ENCODE assay signal across 8 cellular contexts in the genomic region with DNA sequence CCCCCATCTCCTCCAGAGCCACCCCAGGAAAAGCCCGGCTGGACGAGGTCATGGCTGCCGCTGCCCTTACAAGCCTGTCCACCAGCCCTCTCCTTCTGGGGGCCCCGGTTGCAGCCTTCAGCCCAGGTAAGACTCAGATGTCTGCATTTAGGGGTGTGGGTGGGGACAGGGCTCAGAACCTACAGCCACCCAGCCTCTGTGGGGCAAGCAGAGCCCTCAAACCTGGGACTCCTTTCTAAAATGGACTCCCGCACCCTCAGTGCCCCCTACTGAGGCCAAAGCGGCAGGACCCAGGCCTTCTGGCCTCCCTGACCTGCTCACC. TPM values are rescaled to one million over a fixed set of nuclear protein-coding genes. Genes with fewer than 3 reads are reported as not detected.
DNase-seq lines count a peak whose midpoint lies in the region; ATAC-seq and TF ChIP-seq lines count a peak whose summit lies in the region.

No MANE protein-coding gene starts in this region.

- H3K9me3 ChIP-seq in BE2C (no peaks in the 10 kb centered on the region), neuron (ENCODE audit: low read length) (no peaks in the 10 kb centered on the region)
- H3K9me3 ChIP-seq in effector memory CD4-positive, alpha-beta T cell (ENCODE audit: control insufficient read depth, low read length), result no peaks in the 10 kb centered on the region

- no peak for TF ChIP-seq POLR2A in NB4 (IDR thresholded peaks at IDR 0.05; ENCODE audit: extremely low read depth, insufficient read length)

- peaks cover 3% of the 10 kb centered on the region for H3K4me1 ChIP-seq in BE2C
- peaks cover 21% of the 10 kb centered on the region for H3K4me1 ChIP-seq in effector memory CD4-positive, alpha-beta T cell (ENCODE audit: control insufficient read depth, insufficient read depth, low read length, poor library complexity, severe bottlenecking)
- H3K4me1 ChIP-seq in neuron (ENCODE audit: insufficient read depth, low read length), result peaks cover 17% of the 10 kb centered on the region

- H3K4me3 ChIP-seq in BE2C (ENCODE audit: low read depth, low read length) (peak overlapping the region; percentile 72), NB4 (ENCODE audit: low read depth, low read length) (peak overlapping the region; percentile 74), neuron (ENCODE audit: low read length) (peak overlapping the region; percentile 81)
- H3K4me3 ChIP-seq in effector memory CD4-positive, alpha-beta T cell (ENCODE audit: insufficient read depth, low read depth, low read length, poor library complexity, severe bottlenecking), result peak overlapping the region; percentile 66

- H3K36me3 ChIP-seq in BE2C (peaks cover 14% of the 10 kb centered on the region), neuron (ENCODE audit: insufficient read depth, low read length) (peaks cover 38% of the 10 kb centered on the region)
- peaks cover 25% of the 10 kb centered on the region for H3K36me3 ChIP-seq in effector memory CD4-positive, alpha-beta T cell (ENCODE audit: control insufficient read depth, insufficient read depth, low read length)

- DNase-seq in BE2C (no peak), NB4 (ENCODE audit: low read depth) (no peak), NAMALWA (ENCODE audit: low spot score) (no peak), occipital lobe (lab: John Stamatoyannopoulos, UW) (no peak), left colon (no peak)
- no peak for DNase-seq in effector memory CD4-positive, alpha-beta T cell

- peak overlapping the region; percentile 67 for H3K27ac ChIP-seq in effector memory CD4-positive, alpha-beta T cell (ENCODE audit: insufficient read depth, low read length, poor library complexity, severe bottlenecking)

- intact Hi-C loops in left colon (cut with DNase I, micrococcal nuclease), result no loop called here

- ATAC-seq in left colon (no peak), GM18511 (IDR thresholded peaks at IDR 0.05; ENCODE audit: unreplicated experiment) (no peak)

- H3K27me3 ChIP-seq in BE2C (peaks cover 3% of the 10 kb centered on the region; the same call in 1 of the 2 replicates), neuron (ENCODE audit: insufficient read depth, low read length) (no peaks in the 10 kb centered on the region)
- no peaks in the 10 kb centered on the region for H3K27me3 ChIP-seq in effector memory CD4-positive, alpha-beta T cell (replicated peaks; ENCODE audit: control insufficient read depth, insufficient read depth, low read length, poor library complexity, severe bottlenecking)

- no peak overlapping the region for H2AFZ ChIP-seq in neuron (ENCODE audit: low read depth, low read length)

- TF ChIP-seq CTCF in BE2C (IDR thresholded peaks at IDR 0.05; ENCODE audit: low read depth, low read length), result no peak
- no peak for TF ChIP-seq CTCF in NB4 (IDR thresholded peaks at IDR 0.05; ENCODE audit: low read depth, low read length)

RNA-seq across cellular contexts. Expression of a gene that starts 1.7 kb away (rescaled TPM):
- polyA plus RNA-seq in BE2C (2012; ENCODE audit: insufficient read depth, insufficient read length, low read depth), result 89.5 TPM
- total RNA-seq in occipital lobe (2.8 TPM), left colon (10 to 100 TPM; 41.2 to 48.0 TPM)

RNA-seq across cellular contexts. Expression of a gene that starts 4.9 kb away (rescaled TPM):
- polyA plus RNA-seq in BE2C (2012; ENCODE audit: insufficient read depth, insufficient read length, low read depth), result 49.0 TPM
- total RNA-seq in occipital lobe (1.7 TPM), left colon (10 to 100 TPM; 11.1 to 13.4 TPM)

RNA-seq across cellular contexts. Expression of a gene that starts 33.5 kb away (rescaled TPM):
- 122 TPM for polyA plus RNA-seq in BE2C (2012; ENCODE audit: insufficient read depth, insufficient read length, low read depth)
- total RNA-seq in occipital lobe, result 7.3 TPM
- total RNA-seq in left colon, result 10 to 100 TPM; 31.4 to 32.4 TPM

RNA-seq across cellular contexts. Expression of a gene that starts 33.5 kb away (rescaled TPM):
- 115 TPM for polyA plus RNA-seq in BE2C (2012; ENCODE audit: insufficient read depth, insufficient read length, low read depth)
- total RNA-seq in occipital lobe (15.6 TPM), left colon (10 to 100 TPM; 52.2 to 69.5 TPM)

RNA-seq across cellular contexts. Expression of a gene that starts 44.9 kb away (rescaled TPM):
- polyA plus RNA-seq in BE2C (2012; ENCODE audit: insufficient read depth, insufficient read length, low read depth), result not detected
- not detected for total RNA-seq in occipital lobe
- 1 to 10 TPM in 1 of 2 donors, not detected in 1; 8.9 TPM for total RNA-seq in left colon

Comparison
In these comparisons a context has a peak if more than half of its experiments do, and no peak if none do; other contexts are left out.
1. RNA of a gene that starts 1.7 kb away (total RNA-seq): 41.2 to 48.0 TPM in left colon; 2.8 TPM in occipital lobe (single experiment); every median in the first group is over 10 times any median in the second.
2. Peak in every context shown above with its lines, with median percentiles within 50 percentile points of each other: H3K4me3 ChIP-seq.